Comparison of ENCODE assay signal across 8 cellular contexts in the genomic region with DNA sequence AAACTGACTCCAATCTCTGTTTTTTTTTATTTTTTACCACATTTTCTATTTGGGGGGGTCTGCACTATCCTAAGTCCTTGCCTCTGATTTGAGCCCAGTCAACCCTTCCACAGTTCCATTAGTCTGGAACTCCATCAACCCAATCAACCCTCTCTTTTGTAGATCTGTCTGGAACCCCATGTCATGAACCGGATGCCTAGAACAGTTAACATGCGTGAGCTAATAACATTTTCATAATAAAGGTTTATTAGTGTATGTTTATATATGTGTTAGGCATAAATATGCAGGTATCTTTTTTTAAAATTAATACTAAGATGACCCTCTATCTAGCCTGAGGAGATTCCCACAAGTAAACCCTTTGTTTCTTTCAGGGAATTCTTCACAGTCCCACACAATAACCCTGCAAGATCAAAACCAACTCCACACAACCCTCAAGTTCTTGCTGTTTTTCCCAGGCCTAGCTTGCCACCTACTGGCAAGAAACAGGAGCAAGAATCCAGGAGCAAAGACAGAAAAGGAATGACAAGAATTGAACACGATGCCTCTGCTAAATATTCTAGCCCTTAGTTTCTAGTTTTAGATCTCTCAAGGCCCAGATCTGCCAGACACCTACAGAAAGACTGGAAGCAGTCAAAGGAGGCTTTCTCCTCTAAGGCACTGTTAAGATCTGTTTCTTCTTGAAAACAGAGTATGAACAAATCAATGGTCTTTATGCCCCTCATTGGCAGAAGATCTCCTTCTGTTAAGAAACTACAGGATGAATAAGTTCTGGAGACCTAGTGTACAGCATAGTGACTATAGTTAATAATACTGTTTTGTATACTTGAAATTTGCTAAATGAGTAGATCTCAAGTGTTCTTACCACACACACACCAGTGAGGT.
DNase-seq lines count a peak whose midpoint lies in the region; ATAC-seq and TF ChIP-seq lines count a peak whose summit lies in the region.

No MANE protein-coding gene starts in this region.

- H3K36me3 ChIP-seq in fibroblast of lung (ENCODE audit: control insufficient read depth, insufficient read depth, low read length) (no peaks in the 10 kb centered on the region), osteoblast (ENCODE audit: insufficient read depth, low read length) (no peaks in the 10 kb centered on the region)

- no peaks in the 10 kb centered on the region for H3K27me3 ChIP-seq in fibroblast of lung (ENCODE audit: control insufficient read depth, insufficient read depth, low read length)
- no peaks in the 10 kb centered on the region for H3K27me3 ChIP-seq in osteoblast (ENCODE audit: insufficient read depth, low read length)
- no peaks in the 10 kb centered on the region for H3K27me3 ChIP-seq in CD4-positive, alpha-beta T cell (ENCODE audit: control insufficient read depth, insufficient read depth, low read length)

- CTCF ChIA-PET in CD4-positive, alpha-beta T cell (lab: Charles Lee): no interaction called here

- peak; percentile 57 for DNase-seq in activated CD4-positive, alpha-beta T cell treated with anti-CD3 and anti-CD28 coated beads, Interleukin-2, amount 10 ng/mL, durations not matched to agents 24 days and 14 days
- DNase-seq in activated CD4-positive, alpha-beta T cell treated with anti-CD3 and anti-CD28 coated beads, Interleukin-2, amount 50 U/mL, for 4 hours: no peak
- peak; percentile 12 for DNase-seq in HuH-7 (ENCODE audit: low spot score)
- DNase-seq in SK-N-DZ (ENCODE audit: low spot score): peak; percentile 54
- DNase-seq in fibroblast of lung (ENCODE audit: low read depth in 2 of 2): peak; percentile 45 to 58
- DNase-seq in osteoblast (ENCODE audit: insufficient read length, low spot score, missing footprints): peak; percentile 74
- DNase-seq in CD4-positive, alpha-beta T cell: no peak

- ATAC-seq in GM21447 (IDR thresholded peaks at IDR 0.05; ENCODE audit: unreplicated experiment): peak; percentile 39
- ATAC-seq in CD4-positive, alpha-beta T cell (ENCODE audit: poor library complexity): no peak

- H3K27ac Mint-ChIP-seq in activated CD4-positive, alpha-beta T cell treated with anti-CD3 and anti-CD28 coated beads, Interleukin-2, amount 10 ng/mL, durations not matched to agents 24 days and 14 days: no peak overlapping the region
- H3K27ac Mint-ChIP-seq in CD4-positive, alpha-beta T cell: no peak overlapping the region

- no peak overlapping the region for H2AFZ ChIP-seq in fibroblast of lung (ENCODE audit: low read length)
- no peak overlapping the region for H2AFZ ChIP-seq in osteoblast (ENCODE audit: low read length)

- TF ChIP-seq CTCF in fibroblast of lung (conservative IDR thresholded peaks at IDR 0.05 in 1 of 2, IDR thresholded peaks at IDR 0.05 in 1 of 2; ENCODE audit: low read depth in 1 of 2, low read length in 2 of 2) (peak; percentile 72 to 75), osteoblast (IDR thresholded peaks at IDR 0.05; ENCODE audit: extremely low read depth, low read depth, low read length) (peak; percentile 59)
- no peak for TF ChIP-seq CTCF in CD4-positive, alpha-beta T cell (IDR thresholded peaks at IDR 0.05)

- intact Hi-C loops in activated CD4-positive, alpha-beta T cell treated with anti-CD3 and anti-CD28 coated beads, Interleukin-2, amount 10 ng/mL, durations not matched to agents 24 days and 14 days (cut with micrococcal nuclease): no loop called here
- intact Hi-C loops in CD4-positive, alpha-beta T cell (cut with DNase I, micrococcal nuclease): no loop called here

- H3K4me1 ChIP-seq in fibroblast of lung (ENCODE audit: control insufficient read depth, extremely low read depth, insufficient read depth, low read length) (no peaks in the 10 kb centered on the region), osteoblast (ENCODE audit: insufficient read depth, low read length) (no peaks in the 10 kb centered on the region)

- no peak overlapping the region for H3K4me3 Mint-ChIP-seq in activated CD4-positive, alpha-beta T cell treated with anti-CD3 and anti-CD28 coated beads, Interleukin-2, amount 10 ng/mL, durations not matched to agents 24 days and 14 days
- no peak overlapping the region for H3K4me3 Mint-ChIP-seq in CD4-positive, alpha-beta T cell

- H3K27ac ChIP-seq in fibroblast of lung (ENCODE audit: insufficient read depth, low read length) (no peak overlapping the region), osteoblast (ENCODE audit: low read depth, low read length) (no peak overlapping the region)
- H3K27ac ChIP-seq in CD4-positive, alpha-beta T cell (ENCODE audit: low read depth, low read length): no peak overlapping the region

- H3K79me2 ChIP-seq in fibroblast of lung (ENCODE audit: control insufficient read depth, insufficient read depth, low read length) (no peaks in the 10 kb centered on the region), osteoblast (ENCODE audit: insufficient read depth, low read length) (no peaks in the 10 kb centered on the region)

- no peak overlapping the region for H3K9ac ChIP-seq in fibroblast of lung (ENCODE audit: insufficient read depth, low read length)

- no peaks in the 10 kb centered on the region for H3K9me3 ChIP-seq in fibroblast of lung (ENCODE audit: control insufficient read depth, insufficient read depth, low read depth, low read length)
- no peaks in the 10 kb centered on the region for H3K9me3 ChIP-seq in osteoblast (ENCODE audit: low read depth, low read length)
- H3K9me3 ChIP-seq in CD4-positive, alpha-beta T cell (ENCODE audit: control insufficient read depth, low read length): no peaks in the 10 kb centered on the region

- H4K20me1 ChIP-seq in fibroblast of lung (ENCODE audit: control insufficient read depth, extremely low read depth, insufficient read depth, low read length) (no peaks in the 10 kb centered on the region), osteoblast (ENCODE audit: insufficient read depth, low read length) (no peaks in the 10 kb centered on the region)

- H3K4me2 ChIP-seq in fibroblast of lung (ENCODE audit: extremely low read depth, insufficient read depth, low read length): no peak overlapping the region
- no peak overlapping the region for H3K4me2 ChIP-seq in osteoblast (ENCODE audit: insufficient read depth, low read length)

- peaks cover 7% of the 10 kb centered on the region for H3K9me3 Mint-ChIP-seq in activated CD4-positive, alpha-beta T cell treated with anti-CD3 and anti-CD28 coated beads, Interleukin-2, amount 10 ng/mL, durations not matched to agents 24 days and 14 days
- H3K9me3 Mint-ChIP-seq in CD4-positive, alpha-beta T cell: no peaks in the 10 kb centered on the region

- no peaks in the 10 kb centered on the region for H3K36me3 Mint-ChIP-seq in activated CD4-positive, alpha-beta T cell treated with anti-CD3 and anti-CD28 coated beads, Interleukin-2, amount 10 ng/mL, durations not matched to agents 24 days and 14 days (ENCODE audit: low read depth)
- H3K36me3 Mint-ChIP-seq in CD4-positive, alpha-beta T cell (ENCODE audit: low read depth): no peaks in the 10 kb centered on the region

- POLR2A ChIA-PET in CD4-positive, alpha-beta T cell (lab: Charles Lee): no interaction called here

- H3K4me3 ChIP-seq in fibroblast of lung (replicated peaks in 1 of 4; ENCODE audit: control extremely low read depth in 1 of 4, insufficient read depth in 1 of 4, low read depth in 3 of 4, low read length in 4 of 4) (no peak overlapping the region), osteoblast (ENCODE audit: insufficient read depth, low read length) (no peak overlapping the region)

- H3K27me3 Mint-ChIP-seq in activated CD4-positive, alpha-beta T cell treated with anti-CD3 and anti-CD28 coated beads, Interleukin-2, amount 10 ng/mL, durations not matched to agents 24 days and 14 days: peaks cover 15% of the 10 kb centered on the region
- H3K27me3 Mint-ChIP-seq in CD4-positive, alpha-beta T cell: peaks cover 24% of the 10 kb centered on the region

- H3K4me1 Mint-ChIP-seq in activated CD4-positive, alpha-beta T cell treated with anti-CD3 and anti-CD28 coated beads, Interleukin-2, amount 10 ng/mL, durations not matched to agents 24 days and 14 days: peaks cover 13% of the 10 kb centered on the region
- no peaks in the 10 kb centered on the region for H3K4me1 Mint-ChIP-seq in CD4-positive, alpha-beta T cell (ENCODE audit: low read depth)

Comparison
In these comparisons a context has a peak if more than half of its experiments do, and no peak if none do; other contexts are left out.
1. DNase-seq: peak in activated CD4-positive, alpha-beta T cell treated with anti-CD3 and anti-CD28 coated beads, Interleukin-2, amount 10 ng/mL, durations not matched to agents 24 days and 14 days (single experiment), HuH-7 (single experiment), SK-N-DZ (single experiment), fibroblast of lung (2 of 2) and osteoblast (single experiment); none in activated CD4-positive, alpha-beta T cell treated with anti-CD3 and anti-CD28 coated beads, Interleukin-2, amount 50 U/mL, for 4 hours (0 of 2) and CD4-positive, alpha-beta T cell (0 of 10).